Comparison of ENCODE assay signal across 1 cellular context in genomic region chr7:159192761-159193453, GRCh38.
TF ChIP-seq lines count a peak whose summit lies in the region.

No MANE protein-coding gene starts in this region.

TF ChIP-seq in K562, 482 proteins besides CTCF, POLR2A, EP300 and RAD21 (continued from another document):
- TF ChIP-seq CHD7 (IDR thresholded peaks at IDR 0.05; ENCODE audit: low read depth, low read length) (no peak), SNIP1 (IDR thresholded peaks at IDR 0.05; ENCODE audit: low read depth) (no peak), KAT8 (IDR thresholded peaks at IDR 0.05; ENCODE audit: low read depth) (no peak), IFI16 (CRISPR knock-in tag; IDR thresholded peaks at IDR 0.05) (no peak), ZNF347 (CRISPR knock-in tag; IDR thresholded peaks at IDR 0.05; ENCODE audit: low read depth) (no peak), ARHGAP35 (IDR thresholded peaks at IDR 0.05; ENCODE audit: partially characterized antibody) (no peak), TFE3 (CRISPR knock-in tag; IDR thresholded peaks at IDR 0.05) (no peak), BRD9 (IDR thresholded peaks at IDR 0.05; ENCODE audit: low read depth, partially characterized antibody) (no peak), CBX8 (IDR thresholded peaks at IDR 0.05; ENCODE audit: borderline replicate concordance, extremely low read depth, low read depth, low read length, poor library complexity, severe bottlenecking) (no peak), ZBTB17 (CRISPR knock-in tag; IDR thresholded peaks at IDR 0.05) (no peak), TFAP4 (CRISPR knock-in tag; IDR thresholded peaks at IDR 0.05; ENCODE audit: borderline replicate concordance) (no peak), ZNF444 (CRISPR knock-in tag; IDR thresholded peaks at IDR 0.05) (no peak), NCOA2 (IDR thresholded peaks at IDR 0.05; ENCODE audit: partially characterized antibody in 2 of 2) (no peak)
TF ChIP-seq in K562: peak in this region for 0.
